Comparison of ENCODE assay signal across 24 cellular contexts in genomic region chr16:47920709-47921108, GRCh38.
"Had no signal": no experiment of that assay in that cellular context is flagged by ENCODE, and none has a peak within 500 bp of the region (broad histone marks: within the 10 kb centered on the region; RNA-seq: fewer than 3 reads in every experiment).

No MANE protein-coding gene starts in this region.

- DNase-seq: activated CD4-positive, alpha-beta T cell treated with anti-CD3 and anti-CD28 coated beads for 1 hour; activated T-cell treated with anti-CD3 and anti-CD28 coated beads, Interleukin-2, amount 50 U/mL, for 1 hour; aorta; caudate nucleus; dorsolateral prefrontal cortex; effector memory CD8-positive, alpha-beta T cell; foreskin melanocyte; glutamatergic neuron; hippocampal formation; mesenchymal stem cell; nephron progenitor cell; nucleus accumbens; sigmoid colon; stimulated activated CD4-positive, alpha-beta T cell treated with anti-CD3 and anti-CD28 coated beads, Interleukin-15, amount 100 ng/mL, for 24 hours; transverse colon had no signal

- FAIRE-seq: endothelial cell of umbilical vein, urothelium cell line had no signal

- H3K4me1 Mint-ChIP-seq: activated T-helper 17 cell treated with anti-CD3 and anti-CD28 coated beads, Interleukin-2, amount 50 U/mL, for 72 hours; brain; nephron progenitor cell had no signal

- H3K9me3 Mint-ChIP-seq: activated naive CD4-positive, alpha-beta T cell treated with anti-CD3 and anti-CD28 coated beads, Interleukin-2, amount 50 U/mL, for 72 hours; activated T-helper 17 cell treated with anti-CD3 and anti-CD28 coated beads, Interleukin-2, amount 50 U/mL, for 72 hours; brain; effector memory CD8-positive, alpha-beta T cell; nephron progenitor cell; stimulated activated memory B cell treated with anti-CD40 and anti-IgM and Interleukin-4, amounts not matched to agents 10 μg/mL and 1 μg/mL and 100 μg/mL, for 72 hours had no signal

- H3K27me3 Mint-ChIP-seq: brain; stimulated activated memory B cell treated with anti-CD40 and anti-IgM and Interleukin-4, amounts not matched to agents 10 μg/mL and 1 μg/mL and 100 μg/mL, for 72 hours had no signal

- H3K4me1 ChIP-seq: parathyroid adenoma, sigmoid colon, transverse colon had no signal

- H3K4me3 Mint-ChIP-seq: activated T-helper 17 cell treated with anti-CD3 and anti-CD28 coated beads, Interleukin-2, amount 50 U/mL, for 72 hours; brain; effector memory CD8-positive, alpha-beta T cell; nephron progenitor cell; stimulated activated memory B cell treated with anti-CD40 and anti-IgM and Interleukin-4, amounts not matched to agents 10 μg/mL and 1 μg/mL and 100 μg/mL, for 72 hours had no signal

- H3K27ac Mint-ChIP-seq: activated naive CD4-positive, alpha-beta T cell treated with anti-CD3 and anti-CD28 coated beads, Interleukin-2, amount 50 U/mL, for 72 hours; activated T-helper 17 cell treated with anti-CD3 and anti-CD28 coated beads, Interleukin-2, amount 50 U/mL, for 72 hours; brain; effector memory CD8-positive, alpha-beta T cell; nephron progenitor cell; stimulated activated memory B cell treated with anti-CD40 and anti-IgM and Interleukin-4, amounts not matched to agents 10 μg/mL and 1 μg/mL and 100 μg/mL, for 72 hours had no signal

- H3K9me3 ChIP-seq: mucosa of descending colon, sigmoid colon, transverse colon had no signal

- H3K4me3 ChIP-seq: dorsolateral prefrontal cortex, mucosa of descending colon, sigmoid colon, smooth muscle cell, transverse colon had no signal

- H3K36me3 Mint-ChIP-seq: activated naive CD4-positive, alpha-beta T cell treated with anti-CD3 and anti-CD28 coated beads, Interleukin-2, amount 50 U/mL, for 72 hours; brain; stimulated activated memory B cell treated with anti-CD40 and anti-IgM and Interleukin-4, amounts not matched to agents 10 μg/mL and 1 μg/mL and 100 μg/mL, for 72 hours had no signal

- H3K27ac ChIP-seq: dorsolateral prefrontal cortex, parathyroid adenoma, sigmoid colon, transverse colon had no signal

- H3K27me3 ChIP-seq: sigmoid colon, transverse colon had no signal

- H3K36me3 ChIP-seq: sigmoid colon, transverse colon had no signal
